Comparison of ENCODE assay signal across 8 cellular contexts in genomic region chr5:119070828-119071572, GRCh38. TPM values are rescaled to one million over a fixed set of nuclear protein-coding genes. Genes with fewer than 3 reads are reported as not detected.
DNase-seq lines count a peak whose midpoint lies in the region; ATAC-seq and TF ChIP-seq lines count a peak whose summit lies in the region.

A gene with protein sequence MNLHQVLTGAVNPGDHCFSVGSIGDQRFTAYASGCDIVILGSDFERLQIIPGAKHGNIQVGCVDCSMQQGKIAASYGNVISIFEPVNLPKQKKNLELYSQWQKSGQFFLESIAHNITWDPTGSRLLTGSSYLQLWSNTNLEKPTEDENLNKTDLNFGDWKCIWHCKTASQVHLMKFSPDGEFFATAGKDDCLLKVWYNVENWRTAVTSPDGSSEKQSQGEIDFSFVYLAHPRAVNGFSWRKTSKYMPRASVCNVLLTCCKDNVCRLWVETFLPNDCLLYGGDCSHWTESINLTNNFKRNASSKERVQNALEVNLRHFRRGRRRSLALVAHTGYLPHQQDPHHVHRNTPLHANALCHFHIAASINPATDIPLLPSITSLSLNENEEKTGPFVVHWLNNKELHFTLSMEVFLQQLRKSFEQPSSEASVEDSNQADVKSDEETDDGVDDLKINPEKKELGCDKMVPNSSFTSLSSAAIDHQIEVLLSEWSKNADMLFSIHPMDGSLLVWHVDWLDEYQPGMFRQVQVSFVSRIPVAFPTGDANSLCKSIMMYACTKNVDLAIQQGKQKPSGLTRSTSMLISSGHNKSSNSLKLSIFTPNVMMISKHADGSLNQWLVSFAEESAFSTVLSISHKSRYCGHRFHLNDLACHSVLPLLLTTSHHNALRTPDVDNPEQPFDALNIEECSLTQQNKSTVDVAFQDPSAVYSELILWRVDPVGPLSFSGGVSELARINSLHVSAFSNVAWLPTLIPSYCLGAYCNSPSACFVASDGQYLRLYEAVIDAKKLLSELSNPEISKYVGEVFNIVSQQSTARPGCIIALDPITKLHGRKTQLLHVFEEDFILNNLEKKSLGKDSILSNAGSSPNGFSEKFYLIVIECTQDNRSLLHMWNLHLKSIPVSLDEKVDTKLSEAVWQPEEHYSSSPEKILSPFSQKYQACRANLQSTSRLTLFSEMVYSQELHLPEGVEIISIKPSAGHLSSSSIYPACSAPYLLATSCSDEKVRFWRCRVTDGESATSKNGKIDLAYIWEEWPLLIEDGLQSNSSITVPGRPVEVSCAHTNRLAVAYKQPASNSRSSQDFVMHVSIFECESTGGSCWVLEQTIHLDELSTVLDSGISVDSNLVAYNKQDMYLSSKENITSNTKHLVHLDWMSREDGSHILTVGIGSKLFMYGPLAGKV (N-terminal part only) (plus strand): TSS chr5:119071087. CDS start chr5:119071570, 483 bp downstream.

- peak; percentile 78 for ATAC-seq in GM21515 (IDR thresholded peaks at IDR 0.05; ENCODE audit: unreplicated experiment)

- H3K4me3 Mint-ChIP-seq in endothelial cell (ENCODE audit: unreplicated experiment), result peak within 1 kb of the TSS; percentile 99
- H3K4me3 Mint-ChIP-seq in mesothelial cell of epicardium, result peak within 1 kb of the TSS; percentile 96

- peaks cover 28% of the 10 kb centered on the region for H3K4me1 ChIP-seq in OCI-LY3 (ENCODE audit: low read length)

- peak within 1 kb of the TSS; percentile 97 for H3K4me3 ChIP-seq in OCI-LY3 (ENCODE audit: low read length)

- H3K9me3 Mint-ChIP-seq in endothelial cell (ENCODE audit: unreplicated experiment), result no peaks in the 10 kb centered on the region
- no peaks in the 10 kb centered on the region for H3K9me3 Mint-ChIP-seq in mesothelial cell of epicardium

- H3K27me3 ChIP-seq in OCI-LY3 (ENCODE audit: low read depth, low read length), result no peaks in the 10 kb centered on the region

- in situ Hi-C loops in Caki2 (cut with HindIII; ENCODE audit: low pct_unique_long_range_greater_than_20kb, low sequenced_read_pairs), result no loop called here

- H3K9me3 ChIP-seq in OCI-LY3 (ENCODE audit: insufficient read depth, low read length), result no peaks in the 10 kb centered on the region

- peaks cover 15% of the 10 kb centered on the region for H3K4me1 Mint-ChIP-seq in endothelial cell (ENCODE audit: unreplicated experiment)
- peaks cover 31% of the 10 kb centered on the region for H3K4me1 Mint-ChIP-seq in mesothelial cell of epicardium

- no peaks in the 10 kb centered on the region for H3K36me3 ChIP-seq in OCI-LY3 (replicated peaks; ENCODE audit: low read depth, low read length)

- H3K4me2 ChIP-seq in OCI-LY3 (ENCODE audit: low read length), result peak within 1 kb of the TSS; percentile 97

- H3K9ac ChIP-seq in OCI-LY3 (ENCODE audit: low read length), result peak within 1 kb of the TSS; percentile 87

- H3K27ac ChIP-seq in OCI-LY3 (ENCODE audit: low read length), result peak within 1 kb of the TSS; percentile 92

- peak within 1 kb of the TSS; percentile 96 for H3K27ac Mint-ChIP-seq in endothelial cell (ENCODE audit: unreplicated experiment)
- H3K27ac Mint-ChIP-seq in mesothelial cell of epicardium, result peak within 1 kb of the TSS; percentile 98

- H4K20me1 ChIP-seq in OCI-LY3 (ENCODE audit: insufficient read depth, low read length), result peaks cover 4% of the 10 kb centered on the region; the same call in 1 of the 2 replicates

- DNase-seq in Caki2 (ENCODE audit: low read depth) (peak; percentile 98), HuH-7 (ENCODE audit: low spot score) (peak; percentile 77), endothelial cell (ENCODE audit: low spot score) (peak; percentile 98), mesothelial cell of epicardium (ENCODE audit: low spot score in 2 of 2, unreplicated experiment in 2 of 2) (peak; percentile 95 to 97)
- peak; percentile 97 for DNase-seq in activated CD8-positive, alpha-beta memory T cell treated with anti-CD3 and anti-CD28 coated beads, Interleukin-2, amount 50 U/mL, for 48 hours
- peak; percentile 94 to 96 for DNase-seq in stimulated activated CD8-positive, alpha-beta memory T cell treated with anti-CD3 and anti-CD28 coated beads, Interleukin-15, amount 100 ng/mL, for 48 hours (ENCODE audit: low read depth in 2 of 2)

- H2AFZ ChIP-seq in OCI-LY3 (ENCODE audit: low read depth, low read length), result peak within 1 kb of the TSS; percentile 99

- TF ChIP-seq CTCF in OCI-LY3 (IDR thresholded peaks at IDR 0.05; ENCODE audit: low read depth, low read length) (no peak), endothelial cell (IDR thresholded peaks at IDR 0.05; ENCODE audit: unreplicated experiment) (no peak), mesothelial cell of epicardium (IDR thresholded peaks at IDR 0.05; ENCODE audit: unreplicated experiment) (no peak)

- H3K36me3 Mint-ChIP-seq in endothelial cell (ENCODE audit: low read depth, unreplicated experiment) (peaks cover 7% of the 10 kb centered on the region), mesothelial cell of epicardium (no peaks in the 10 kb centered on the region)

- H3K79me2 ChIP-seq in OCI-LY3 (ENCODE audit: low read length), result peaks cover 45% of the 10 kb centered on the region

- H3K27me3 Mint-ChIP-seq in endothelial cell (ENCODE audit: unreplicated experiment), result peaks cover 5% of the 10 kb centered on the region
- H3K27me3 Mint-ChIP-seq in mesothelial cell of epicardium (ENCODE audit: low read depth), result no peaks in the 10 kb centered on the region

RNA-seq across cellular contexts. Expression of the gene that starts here (rescaled TPM):
- 7.4 and 15.7 TPM in 2 replicates for total RNA-seq in Caki2 (2014; rRNA removed; shearing (Covaris generic); ENCODE audit: low replicate concordance)
- total RNA-seq in endothelial cell (ENCODE audit: unreplicated experiment), result 24.9 TPM
- 68.6 to 75.2 TPM (median 74.9 TPM) in 3 replicates for total RNA-seq in mesothelial cell of epicardium

Comparison
In these comparisons a context has a peak if more than half of its experiments do, and no peak if none do; other contexts are left out.
1. Peak in every context shown above with its lines: DNase-seq, ATAC-seq, H3K4me3 ChIP-seq and H3K27ac ChIP-seq.